Comparison of ENCODE assay signal across 14 cellular contexts in genomic region chr1:207031632-207032258, GRCh38. TPM values are rescaled to one million over a fixed set of nuclear protein-coding genes. Genes with fewer than 3 reads are reported as not detected.
DNase-seq lines count a peak whose midpoint lies in the region; ATAC-seq, FAIRE-seq and TF ChIP-seq lines count a peak whose summit lies in the region.
"Had no signal": no experiment of that assay in that cellular context is flagged by ENCODE, and none has a peak within 500 bp of the region (broad histone marks: within the 10 kb centered on the region; RNA-seq: fewer than 3 reads in every experiment).

No MANE protein-coding gene starts in this region.

- H2BK20ac ChIP-seq in H1 (ENCODE audit: low read length), result peak overlapping the region; percentile 63; the same call in 1 of the 2 replicates

- H2BK12ac ChIP-seq in H1 (ENCODE audit: low read depth, low read length), result peak overlapping the region; percentile 61; the same call in 1 of the 2 replicates
- no peak overlapping the region for H2BK12ac ChIP-seq in mesenchymal stem cell (ENCODE audit: low read length in 2 of 2)

- H2BK5ac ChIP-seq in H1 (ENCODE audit: low read depth, low read length), result no peak overlapping the region
- no peak overlapping the region for H2BK5ac ChIP-seq in mesenchymal stem cell (ENCODE audit: low read depth, low read length, poor library complexity, severe bottlenecking)

- no peak overlapping the region for H3K14ac ChIP-seq in H1 (ENCODE audit: insufficient read length)
- no peak overlapping the region for H3K14ac ChIP-seq in mesenchymal stem cell (ENCODE audit: low read length in 2 of 2)

- no peak overlapping the region for H3K9ac ChIP-seq in H1 (replicated peaks in 1 of 4; ENCODE audit: extremely low read depth in 1 of 4, low read depth in 3 of 4, low read length in 3 of 4)
- no peak overlapping the region for H3K9ac ChIP-seq in mesenchymal stem cell (ENCODE audit: low read length)

- H3K9me3 ChIP-seq in H1 (ENCODE audit: insufficient read depth in 2 of 2, low read depth in 1 of 2, low read length in 1 of 2) (no peaks in the 10 kb centered on the region), mesenchymal stem cell (ENCODE audit: control insufficient read depth, low read length) (no peaks in the 10 kb centered on the region)
- H3K9me3 ChIP-seq: ascending aorta had no signal

- H3K23ac ChIP-seq in H1 (ENCODE audit: insufficient read length) (no peak overlapping the region), mesenchymal stem cell (ENCODE audit: low read length in 2 of 2) (no peak overlapping the region)

- 81% methylated on average over 7 of the region's 7 CpGs; no CpG with 5 or more reads in 1 of the 2 experiments for WGBS in H1 (ENCODE audit: extremely low coverage in 1 of 2, insufficient coverage in 1 of 2, insufficient read length in 1 of 2, insufficient replicate concordance in 2 of 2, low coverage in 1 of 2, low lambda C conversion rate in 2 of 2, missing lambda C conversion rate in 1 of 2), 2 experiments
- 88% methylated on average over 7 of the region's 7 CpGs for WGBS in mesenchymal stem cell

- CTCF ChIA-PET in H1 (lab: Charles Lee; ENCODE audit: partially characterized antibody), result interaction anchor here (0.6 to 6.1 kb wide), 10 partner anchors 9 to 468 kb away, joined by 3 to 40 read pairs (median 4); partner anchors contain the start of gene YOD1

- no peak overlapping the region for H4K5ac ChIP-seq in H1 (ENCODE audit: insufficient read length, low read depth, low read length)

- H4K91ac ChIP-seq in H1 (replicated peaks; ENCODE audit: insufficient read length, low read length) (peak overlapping the region; percentile 48), mesenchymal stem cell (ENCODE audit: low read length) (no peak overlapping the region)

- no peak for TF ChIP-seq RAD21 in H1 (IDR thresholded peaks at IDR 0.05 in 1 of 2, conservative IDR thresholded peaks at IDR 0.05 in 1 of 2; ENCODE audit: low read depth in 2 of 2, low read length in 2 of 2)

- H3K27me3 ChIP-seq in H1 (replicated peaks in 1 of 4; ENCODE audit: control insufficient read depth in 3 of 4, extremely low read depth in 1 of 4, insufficient read depth in 3 of 4, low read length in 3 of 4) (no peaks in the 10 kb centered on the region), mesenchymal stem cell (ENCODE audit: control insufficient read depth in 1 of 2, insufficient read depth in 1 of 2, low read length in 2 of 2) (peaks cover 0 to 8% of the 10 kb centered on the region in 2 experiments)
- H3K27me3 ChIP-seq: ascending aorta had no signal

- no peak for TF ChIP-seq POLR2A in H1 (IDR thresholded peaks at IDR 0.05; ENCODE audit: control extremely low read depth in 1 of 2, low read depth in 2 of 2, low read length in 2 of 2)

- no peak overlapping the region for H4K8ac ChIP-seq in H1 (ENCODE audit: extremely low read depth, insufficient read depth, low read length)
- no peak overlapping the region for H4K8ac ChIP-seq in mesenchymal stem cell (ENCODE audit: low read length)

- H3K79me1 ChIP-seq in H1 (ENCODE audit: low read depth, low read length) (no peaks in the 10 kb centered on the region), mesenchymal stem cell (replicated peaks; ENCODE audit: low read length, poor library complexity, severe bottlenecking) (no peaks in the 10 kb centered on the region)

- peak; percentile 66 for DNase-seq in NCI-H146 (lab: John Stamatoyannopoulos, UW)
- no peak for DNase-seq in H1 (ENCODE audit: low read depth in 1 of 2, low spot score in 2 of 2)
- DNase-seq in mesenchymal stem cell, result no peak
- DNase-seq in NCI-H526 treated with DMSO at 0.1 percent for 48 hours (lab: John Stamatoyannopoulos, UW), result no peak
- no peak for DNase-seq in kidney tubule cell (ENCODE audit: low spot score)
- DNase-seq: NCI-H1930, occipital lobe, substantia nigra had no signal

- H3K18ac ChIP-seq in H1 (ENCODE audit: extremely low read depth, low read length) (no peak overlapping the region; the same call in 1 of the 2 replicates), mesenchymal stem cell (ENCODE audit: low read depth in 1 of 2, low read length in 2 of 2) (no peak overlapping the region)

- ATAC-seq in HG02763 (IDR thresholded peaks at IDR 0.05; ENCODE audit: unreplicated experiment), result no peak
- no peak for ATAC-seq in HG02884 (IDR thresholded peaks at IDR 0.05; ENCODE audit: unreplicated experiment)

- no peaks in the 10 kb centered on the region for H3K23me2 ChIP-seq in H1 (ENCODE audit: low read depth, low read length)

- H2AFZ ChIP-seq in H1 (ENCODE audit: low read length), result no peak overlapping the region; the same call in 1 of the 2 replicates
- no peak overlapping the region for H2AFZ ChIP-seq in mesenchymal stem cell (ENCODE audit: low read depth, low read length)

- no peaks in the 10 kb centered on the region for H3K79me2 ChIP-seq in H1 (ENCODE audit: control insufficient read depth in 1 of 2, insufficient read depth in 2 of 2, low read length in 2 of 2)

- no peak for TF ChIP-seq EP300 in H1 (IDR thresholded peaks at IDR 0.05; ENCODE audit: borderline replicate concordance in 1 of 2, low read depth in 2 of 2, low read length in 2 of 2)

- H2BK15ac ChIP-seq in H1 (ENCODE audit: low read length), result no peak overlapping the region
- H2BK15ac ChIP-seq in mesenchymal stem cell (ENCODE audit: low read depth, poor library complexity, severe bottlenecking), result no peak overlapping the region

- no peaks in the 10 kb centered on the region for H3K36me3 ChIP-seq in H1 (ENCODE audit: control insufficient read depth in 2 of 4, insufficient read depth in 4 of 4, low read length in 3 of 4)
- H3K36me3 ChIP-seq in mesenchymal stem cell (ENCODE audit: control insufficient read depth in 1 of 2, insufficient read depth in 2 of 2, low read depth in 1 of 2, low read length in 2 of 2), result no peaks in the 10 kb centered on the region
- H3K36me3 ChIP-seq: ascending aorta had no signal

- H3K4me1 ChIP-seq in H1 (replicated peaks in 1 of 4; ENCODE audit: control insufficient read depth in 3 of 4, insufficient read depth in 4 of 4, low read length in 3 of 4) (peaks cover 4 to 17% (median 12%) of the 10 kb centered on the region in 4 experiments), mesenchymal stem cell (ENCODE audit: control insufficient read depth, insufficient read depth, low read depth, low read length) (peaks cover 15% of the 10 kb centered on the region)
- H3K4me1 ChIP-seq: ascending aorta had no signal

- no peak for FAIRE-seq in H1 (lab: Jason Lieb, UNC)

- H3K27ac ChIP-seq in 22Rv1 (peak overlapping the region; percentile 100), H1 (ENCODE audit: low read depth, low read length) (no peak overlapping the region), mesenchymal stem cell (ENCODE audit: low read length, poor library complexity, severe bottlenecking) (no peak overlapping the region)
- H3K27ac ChIP-seq: ascending aorta had no signal

- TF ChIP-seq CTCF in 22Rv1 (IDR thresholded peaks at IDR 0.05) (no peak), H1 (IDR thresholded peaks at IDR 0.05; ENCODE audit: control extremely low read depth in 1 of 3, insufficient read depth in 1 of 3, low read depth in 1 of 3, low read length in 3 of 3) (no peak)

- H3K4ac ChIP-seq in H1 (replicated peaks; ENCODE audit: insufficient read length, low read depth, low read length), result no peak overlapping the region
- no peak overlapping the region for H3K4ac ChIP-seq in mesenchymal stem cell (ENCODE audit: low read depth in 1 of 2, low read length in 2 of 2)

- H3K56ac ChIP-seq in H1 (replicated peaks; ENCODE audit: insufficient read length, low read depth, low read length), result no peak overlapping the region

- H2AK5ac ChIP-seq in H1 (ENCODE audit: low read depth, low read length) (0 out of 2 replicates have a peak overlapping the region, but pooled peaks have one; percentile 0), mesenchymal stem cell (ENCODE audit: low read length, severe bottlenecking) (peak overlapping the region; percentile 80)

- no peaks in the 10 kb centered on the region for H4K20me1 ChIP-seq in H1 (replicated peaks in 1 of 2; ENCODE audit: control insufficient read depth in 1 of 2, insufficient read depth in 2 of 2, low read length in 2 of 2)

- peak overlapping the region in 3 of 4 experiments; percentile 26 to 50 (median 32); a peak in 5 of 8 replicates for H3K4me3 ChIP-seq in H1 (ENCODE audit: extremely low read depth in 1 of 4, insufficient read depth in 2 of 4, low read depth in 3 of 4, low read length in 4 of 4)
- H3K4me3 ChIP-seq in mesenchymal stem cell (ENCODE audit: insufficient read depth in 1 of 2, low read depth in 1 of 2, low read length in 2 of 2), result no peak overlapping the region
- H3K4me3 ChIP-seq: ascending aorta had no signal

- H3K4me2 ChIP-seq in H1 (ENCODE audit: insufficient read depth in 1 of 2, low read depth in 2 of 2, low read length in 2 of 2) (peak overlapping the region; percentile 45 to 62), mesenchymal stem cell (ENCODE audit: low read length, poor library complexity, severe bottlenecking) (no peak overlapping the region)

- H2BK120ac ChIP-seq in H1 (replicated peaks; ENCODE audit: low read depth, low read length), result no peak overlapping the region
- no peak overlapping the region for H2BK120ac ChIP-seq in mesenchymal stem cell (ENCODE audit: low read depth, low read length)

- POLR2A ChIA-PET in H1 (lab: Charles Lee; ENCODE audit: partially characterized antibody), result interaction anchor here (0.7 to 3.2 kb wide), 6 partner anchors 10 to 26 kb away, joined by 3 to 16 read pairs (median 8); partner anchors contain the start of genes PFKFB2 and YOD1

RNA-seq across cellular contexts. Expression of gene C1orf116, which starts 0.8 kb away (rescaled TPM):
- 3.8 and 3.9 TPM in 2 replicates for total RNA-seq in H1 (2021; fragmentation: NEBNext Ultra II Directional; extraction: Animal tissue kit (Norgen Biotek cat#: 25700))
- polyA plus RNA-seq in H1 (2011; rRNA removed), result 1.7 and 2.2 TPM in 2 replicates
- polyA plus RNA-seq in H1 (2011; cell fraction: cytosol; rRNA removed), result 1.1 TPM
- 2.6 TPM for polyA plus RNA-seq in H1 (2011; cell fraction: nucleus; rRNA removed)
- 3.0 to 3.3 TPM (median 3.2 TPM) in 4 replicates for polyA plus RNA-seq in H1 (2012, experiment 1 of 2)
- 2.9 TPM for polyA plus RNA-seq in H1 (2012, experiment 2 of 2)
- 2.7 TPM for polyA plus RNA-seq in H1 (2013, experiment 1 of 2)
- polyA plus RNA-seq in H1 (2013, experiment 2 of 2), result 2.8 TPM
- polyA minus RNA-seq in H1 (2011; rRNA and poly(A)+ RNA removed), result 2.0 and 2.4 TPM in 2 replicates
- polyA minus RNA-seq in H1 (2011; cell fraction: cytosol; rRNA and poly(A)+ RNA removed), result 1.8 TPM
- 3.3 TPM for polyA minus RNA-seq in H1 (2011; cell fraction: nucleus; rRNA and poly(A)+ RNA removed)
- 0.01 TPM for polyA plus RNA-seq in mesenchymal stem cell (2013, experiment 1 of 2)
- 0.01 TPM for polyA plus RNA-seq in mesenchymal stem cell (2013, experiment 2 of 2)
- total RNA-seq: ascending aorta, occipital lobe had no signal
- polyA plus RNA-seq: AG04450 had no signal

RNA-seq across cellular contexts. Expression of gene YOD1, which starts 19.3 kb away (rescaled TPM):
- 11.8 TPM in 2 replicates for total RNA-seq in H1 (2021; fragmentation: NEBNext Ultra II Directional; extraction: Animal tissue kit (Norgen Biotek cat#: 25700))
- 1.1 and 1.9 TPM in 2 replicates for polyA plus RNA-seq in H1 (2011; rRNA removed)
- 2.5 TPM for polyA plus RNA-seq in H1 (2011; cell fraction: cytosol; rRNA removed)
- polyA plus RNA-seq in H1 (2011; cell fraction: nucleus; rRNA removed), result 1.4 TPM
- 2.8 to 6.8 TPM (median 3.8 TPM) in 4 replicates for polyA plus RNA-seq in H1 (2012, experiment 1 of 2)
- 0.34 TPM for polyA plus RNA-seq in H1 (2012, experiment 2 of 2)
- 5.9 TPM for polyA plus RNA-seq in H1 (2013, experiment 1 of 2)
- 5.5 TPM for polyA plus RNA-seq in H1 (2013, experiment 2 of 2)
- 4.0 and 5.6 TPM in 2 replicates for polyA minus RNA-seq in H1 (2011; rRNA and poly(A)+ RNA removed)
- polyA minus RNA-seq in H1 (2011; cell fraction: cytosol; rRNA and poly(A)+ RNA removed), result 4.0 TPM
- polyA minus RNA-seq in H1 (2011; cell fraction: nucleus; rRNA and poly(A)+ RNA removed), result 17.4 TPM
- 2.7 TPM for polyA plus RNA-seq in mesenchymal stem cell (2013, experiment 1 of 2)
- 2.7 TPM for polyA plus RNA-seq in mesenchymal stem cell (2013, experiment 2 of 2)

RNA-seq across cellular contexts. Expression of gene PFKFB2, which starts 21.3 kb away (rescaled TPM):
- total RNA-seq in H1 (2021; fragmentation: NEBNext Ultra II Directional; extraction: Animal tissue kit (Norgen Biotek cat#: 25700)), result 17.8 and 19.1 TPM in 2 replicates
- polyA plus RNA-seq in H1 (2011; rRNA removed), result 5.5 and 6.7 TPM in 2 replicates
- polyA plus RNA-seq in H1 (2011; cell fraction: cytosol; rRNA removed), result 8.2 TPM
- 7.2 TPM for polyA plus RNA-seq in H1 (2011; cell fraction: nucleus; rRNA removed)
- polyA plus RNA-seq in H1 (2012, experiment 1 of 2), result 7.9 to 11.8 TPM (median 9.3 TPM) in 4 replicates
- 0.58 TPM for polyA plus RNA-seq in H1 (2012, experiment 2 of 2)
- 6.2 TPM for polyA plus RNA-seq in H1 (2013, experiment 1 of 2)
- 6.1 TPM for polyA plus RNA-seq in H1 (2013, experiment 2 of 2)
- 14.8 and 16.5 TPM in 2 replicates for polyA minus RNA-seq in H1 (2011; rRNA and poly(A)+ RNA removed)
- 6.5 TPM for polyA minus RNA-seq in H1 (2011; cell fraction: cytosol; rRNA and poly(A)+ RNA removed)
- 8.3 TPM for polyA minus RNA-seq in H1 (2011; cell fraction: nucleus; rRNA and poly(A)+ RNA removed)
- 3.6 TPM for polyA plus RNA-seq in mesenchymal stem cell (2013, experiment 1 of 2)
- 3.4 TPM for polyA plus RNA-seq in mesenchymal stem cell (2013, experiment 2 of 2)

RNA-seq across cellular contexts. Expression of gene C4BPB, which starts 56.9 kb away (rescaled TPM):
- not detected in 2 replicates for total RNA-seq in H1 (2021; fragmentation: NEBNext Ultra II Directional; extraction: Animal tissue kit (Norgen Biotek cat#: 25700))
- not detected in 2 replicates for polyA plus RNA-seq in H1 (2011; rRNA removed)
- polyA plus RNA-seq in H1 (2011; cell fraction: cytosol; rRNA removed), result 0.12 TPM
- polyA plus RNA-seq in H1 (2011; cell fraction: nucleus; rRNA removed), result not detected
- not detected in 4 replicates for polyA plus RNA-seq in H1 (2012, experiment 1 of 2)
- polyA plus RNA-seq in H1 (2012, experiment 2 of 2), result not detected
- not detected for polyA plus RNA-seq in H1 (2013, experiment 1 of 2)
- polyA plus RNA-seq in H1 (2013, experiment 2 of 2), result not detected
- polyA minus RNA-seq in H1 (2011; rRNA and poly(A)+ RNA removed), result not detected in 2 replicates
- 2.9 TPM for polyA minus RNA-seq in H1 (2011; cell fraction: cytosol; rRNA and poly(A)+ RNA removed)
- 1.1 TPM for polyA minus RNA-seq in H1 (2011; cell fraction: nucleus; rRNA and poly(A)+ RNA removed)
- not detected for polyA plus RNA-seq in mesenchymal stem cell (2013, experiment 1 of 2)
- not detected for polyA plus RNA-seq in mesenchymal stem cell (2013, experiment 2 of 2)
- total RNA-seq: ascending aorta, occipital lobe, RPMI7951 had no signal
- polyA plus RNA-seq: AG04450 had no signal

Comparison
In these comparisons a context has a peak if more than half of its experiments do, and no peak if none do; other contexts are left out.
1. H3K4me3 ChIP-seq: peak in H1 (3 of 4); none in mesenchymal stem cell (0 of 2).